ENCODE assay signal across 8 cellular contexts in genomic region chr7:362416-363096, GRCh38.
DNase-seq lines count a peak whose midpoint lies in the region; ATAC-seq lines count a peak whose summit lies in the region.

No MANE protein-coding gene starts in this region.

- H3K9me3 Mint-ChIP-seq in activated naive CD4-positive, alpha-beta T cell treated with anti-CD3 and anti-CD28 coated beads for 36 hours = peaks cover 11% of the 10 kb centered on the region

- peak; percentile 87 for DNase-seq in NOMO-1 treated with DMSO at 0.1 percent for 48 hours (lab: John Stamatoyannopoulos, UW; ENCODE audit: unreplicated experiment)
- DNase-seq in activated naive CD4-positive, alpha-beta T cell treated with anti-CD3 and anti-CD28 coated beads for 36 hours = peak; percentile 69
- DNase-seq in left colon = peak; percentile 42 to 50
- DNase-seq in stimulated activated naive CD8-positive, alpha-beta T cell treated with anti-CD3 and anti-CD28 coated beads, Interleukin-15, Interleukin-2, amounts not matched to agents 100 U/mL and 50 U/mL, for 24 hours = peak; percentile 62
- DNase-seq in NCI-H748 (lab: John Stamatoyannopoulos, UW; ENCODE audit: unreplicated experiment) = no peak
- DNase-seq in SKM-1 treated with dmso at 0.1 percent for 144 hours (lab: John Stamatoyannopoulos, UW; ENCODE audit: unreplicated experiment) = no peak

- H3K36me3 Mint-ChIP-seq in activated naive CD4-positive, alpha-beta T cell treated with anti-CD3 and anti-CD28 coated beads for 36 hours (ENCODE audit: low read depth) = peaks cover 2% of the 10 kb centered on the region

- peak overlapping the region; percentile 67 for H3K4me3 Mint-ChIP-seq in activated naive CD4-positive, alpha-beta T cell treated with anti-CD3 and anti-CD28 coated beads for 36 hours

- CTCF ChIA-PET in activated naive CD4-positive, alpha-beta T cell treated with anti-CD3 and anti-CD28 coated beads for 36 hours (lab: Charles Lee) = interaction anchor here (1.2 kb wide), 2 partner anchors 29 to 274 kb away, joined by 3 read pairs; no protein-coding TSS in a partner anchor

- no peaks in the 10 kb centered on the region for H3K27me3 Mint-ChIP-seq in activated naive CD4-positive, alpha-beta T cell treated with anti-CD3 and anti-CD28 coated beads for 36 hours (ENCODE audit: low read depth)

- intact Hi-C loops in activated naive CD4-positive, alpha-beta T cell treated with anti-CD3 and anti-CD28 coated beads for 36 hours (cut with micrococcal nuclease) = loop anchor here (2.0 to 5.0 kb wide), 5 partner anchors 215 to 514 kb away; partner anchors contain the start of genes GET4 and SUN1
- intact Hi-C loops in left colon (cut with DNase I, micrococcal nuclease) = no loop called here

- ATAC-seq in left colon (peak; percentile 81), GM21360 (IDR thresholded peaks at IDR 0.05; ENCODE audit: unreplicated experiment) (no peak), GM21825 (IDR thresholded peaks at IDR 0.05; ENCODE audit: unreplicated experiment) (no peak)
- ATAC-seq in stimulated activated naive CD8-positive, alpha-beta T cell treated with anti-CD3 and anti-CD28 coated beads, Interleukin-15, Interleukin-2, amounts not matched to agents 100 U/mL and 50 U/mL, for 24 hours = peak; percentile 36

- H3K4me1 Mint-ChIP-seq in activated naive CD4-positive, alpha-beta T cell treated with anti-CD3 and anti-CD28 coated beads for 36 hours (ENCODE audit: low read depth) = peaks cover 66% of the 10 kb centered on the region

- H3K27ac Mint-ChIP-seq in activated naive CD4-positive, alpha-beta T cell treated with anti-CD3 and anti-CD28 coated beads for 36 hours = peak overlapping the region; percentile 79

Comparison
In these comparisons a context has a peak if more than half of its experiments do, and no peak if none do; other contexts are left out.
1. DNase-seq: peak in NOMO-1 treated with DMSO at 0.1 percent for 48 hours (single experiment), activated naive CD4-positive, alpha-beta T cell treated with anti-CD3 and anti-CD28 coated beads for 36 hours (single experiment), left colon (2 of 2) and stimulated activated naive CD8-positive, alpha-beta T cell treated with anti-CD3 and anti-CD28 coated beads, Interleukin-15, Interleukin-2, amounts not matched to agents 100 U/mL and 50 U/mL, for 24 hours (single experiment); none in NCI-H748 (single experiment) and SKM-1 treated with dmso at 0.1 percent for 144 hours (single experiment).
2. ATAC-seq: peak in left colon (single experiment) and stimulated activated naive CD8-positive, alpha-beta T cell treated with anti-CD3 and anti-CD28 coated beads, Interleukin-15, Interleukin-2, amounts not matched to agents 100 U/mL and 50 U/mL, for 24 hours (single experiment); none in GM21360 (single experiment) and GM21825 (single experiment).